In the genomic region with DNA sequence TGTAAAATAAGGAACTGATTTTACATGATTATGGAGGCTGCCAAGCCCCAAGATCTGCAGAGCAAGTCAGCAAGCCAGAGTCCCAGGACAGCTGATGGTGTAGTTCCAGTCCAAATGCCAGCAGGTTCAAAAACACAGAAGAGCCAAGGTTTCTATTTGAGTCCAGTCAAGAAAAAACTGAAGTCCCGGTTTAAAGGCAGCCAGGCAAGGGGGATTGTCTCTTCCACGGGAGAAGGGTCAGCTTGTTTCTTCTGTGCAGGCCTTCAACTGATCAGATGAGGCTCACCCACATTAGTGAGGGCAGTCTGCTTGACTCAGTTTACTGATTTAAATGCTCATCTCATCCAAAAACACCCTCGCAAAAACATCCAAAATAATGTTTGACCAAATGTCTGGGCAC, we compare ENCODE assay signal across 15 cellular contexts.
DNase-seq lines count a peak whose midpoint lies in the region; ATAC-seq and TF ChIP-seq lines count a peak whose summit lies in the region.
"Had no signal": no experiment of that assay in that cellular context is flagged by ENCODE, and none has a peak within 500 bp of the region (broad histone marks: within the 10 kb centered on the region; RNA-seq: fewer than 3 reads in every experiment).

No MANE protein-coding gene starts in this region.

- no peaks in the 10 kb centered on the region for H3K27me3 ChIP-seq in endodermal cell (ENCODE audit: control insufficient read depth, insufficient read depth, low read length, poor library complexity, severe bottlenecking)
- no peaks in the 10 kb centered on the region for H3K27me3 ChIP-seq in upper lobe of left lung
- H3K27me3 ChIP-seq: BLaER1 had no signal

- H3K4me1 ChIP-seq in endodermal cell (ENCODE audit: control insufficient read depth, insufficient read depth, low read length) (no peaks in the 10 kb centered on the region), upper lobe of left lung (no peaks in the 10 kb centered on the region)
- H3K4me1 ChIP-seq: BLaER1, Caco-2, HAP-1 had no signal

- H3K36me3 ChIP-seq in endodermal cell (ENCODE audit: control insufficient read depth, insufficient read depth, low read length) (no peaks in the 10 kb centered on the region), upper lobe of left lung (no peaks in the 10 kb centered on the region)
- H3K36me3 ChIP-seq: BLaER1, HAP-1 had no signal

- TF ChIP-seq POLR2A in upper lobe of left lung (IDR thresholded peaks at IDR 0.05) = no peak

- no peaks in the 10 kb centered on the region for H3K4me1 Mint-ChIP-seq in activated CD8-positive, alpha-beta memory T cell treated with anti-CD3 and anti-CD28 coated beads, Interleukin-2, amount 10 ng/mL, durations not matched to agents 7 days and 5 days
- peaks cover 5% of the 10 kb centered on the region for H3K4me1 Mint-ChIP-seq in endodermal cell

- TF ChIP-seq CTCF in endodermal cell (conservative IDR thresholded peaks at IDR 0.05) (no peak), upper lobe of left lung (IDR thresholded peaks at IDR 0.05) (no peak)

- no peak overlapping the region for H3K4me3 Mint-ChIP-seq in activated CD8-positive, alpha-beta memory T cell treated with anti-CD3 and anti-CD28 coated beads, Interleukin-2, amount 10 ng/mL, durations not matched to agents 7 days and 5 days
- no peak overlapping the region for H3K4me3 Mint-ChIP-seq in endodermal cell
- H3K4me3 Mint-ChIP-seq: CD8-positive, alpha-beta memory T cell; HFFc6 had no signal

- no peak overlapping the region for H3K27ac ChIP-seq in endodermal cell (ENCODE audit: low read depth, low read length)
- no peak overlapping the region for H3K27ac ChIP-seq in upper lobe of left lung
- H3K27ac ChIP-seq: BLaER1 had no signal

- DNase-seq in activated CD8-positive, alpha-beta memory T cell treated with anti-CD3 and anti-CD28 coated beads for 24 hours = peak; percentile 24
- DNase-seq in activated CD8-positive, alpha-beta memory T cell treated with anti-CD3 and anti-CD28 coated beads, Interleukin-2, amount 50 U/mL, for 4 hours = no peak
- DNase-seq in activated CD8-positive, alpha-beta memory T cell treated with anti-CD3 and anti-CD28 coated beads, Interleukin-2, amount 10 ng/mL, durations not matched to agents 7 days and 5 days = peak; percentile 2
- DNase-seq in endodermal cell (peak; percentile 17), upper lobe of left lung (no peak), retina (no peak)
- DNase-seq: 8988T; AML-193; Caco-2; CD8-positive, alpha-beta memory T cell; GOT3; HFFc6 had no signal

- H3K9me3 ChIP-seq in endodermal cell (ENCODE audit: control insufficient read depth, low read length) = no peaks in the 10 kb centered on the region
- H3K9me3 ChIP-seq in upper lobe of left lung = no peaks in the 10 kb centered on the region
- H3K9me3 ChIP-seq: Caco-2 had no signal

- H3K27me3 Mint-ChIP-seq in activated CD8-positive, alpha-beta memory T cell treated with anti-CD3 and anti-CD28 coated beads, Interleukin-2, amount 10 ng/mL, durations not matched to agents 7 days and 5 days = no peaks in the 10 kb centered on the region
- no peaks in the 10 kb centered on the region for H3K27me3 Mint-ChIP-seq in endodermal cell (ENCODE audit: insufficient read depth)
- H3K27me3 Mint-ChIP-seq: CD8-positive, alpha-beta memory T cell had no signal

- 85 to 97% methylated on average over 3 of the region's 3 CpGs for WGBS in endodermal cell (ENCODE audit: insufficient coverage in 1 of 2, insufficient read length in 1 of 2), 2 experiments
- WGBS in upper lobe of left lung, 2 donors = 88 to 89% methylated on average over 2 to 3 of the region's 3 CpGs

- CTCF ChIA-PET in activated CD8-positive, alpha-beta memory T cell treated with anti-CD3 and anti-CD28 coated beads, Interleukin-2, amount 10 ng/mL, durations not matched to agents 7 days and 5 days (lab: Charles Lee) = interaction anchor here (1.0 kb wide), 1 partner anchor 21 kb away, joined by 3 read pairs; no protein-coding TSS in a partner anchor

- H3K36me3 Mint-ChIP-seq in activated CD8-positive, alpha-beta memory T cell treated with anti-CD3 and anti-CD28 coated beads, Interleukin-2, amount 10 ng/mL, durations not matched to agents 7 days and 5 days = peaks cover 10% of the 10 kb centered on the region
- H3K36me3 Mint-ChIP-seq in endodermal cell (ENCODE audit: low read depth) = no peaks in the 10 kb centered on the region

- H3K27ac Mint-ChIP-seq in activated CD8-positive, alpha-beta memory T cell treated with anti-CD3 and anti-CD28 coated beads, Interleukin-2, amount 10 ng/mL, durations not matched to agents 7 days and 5 days = no peak overlapping the region
- H3K27ac Mint-ChIP-seq in endodermal cell = no peak overlapping the region
- H3K27ac Mint-ChIP-seq: HFFc6 had no signal

- H3K4me3 ChIP-seq in endodermal cell (ENCODE audit: low read length) (no peak overlapping the region), upper lobe of left lung (no peak overlapping the region)
- H3K4me3 ChIP-seq: BLaER1, HAP-1 had no signal

- H3K9ac ChIP-seq in endodermal cell (ENCODE audit: extremely low read depth, low read length, poor library complexity, severe bottlenecking) = no peak overlapping the region
- H3K9ac ChIP-seq: BLaER1 had no signal

- no peak for TF ChIP-seq EP300 in upper lobe of left lung (IDR thresholded peaks at IDR 0.05)

- peaks cover 13% of the 10 kb centered on the region for H3K9me3 Mint-ChIP-seq in activated CD8-positive, alpha-beta memory T cell treated with anti-CD3 and anti-CD28 coated beads, Interleukin-2, amount 10 ng/mL, durations not matched to agents 7 days and 5 days (ENCODE audit: low read depth)
- peaks cover 12% of the 10 kb centered on the region for H3K9me3 Mint-ChIP-seq in endodermal cell
- H3K9me3 Mint-ChIP-seq: HFFc6 had no signal

- ATAC-seq in activated CD8-positive, alpha-beta memory T cell treated with anti-CD3 and anti-CD28 coated beads, Interleukin-2, amount 10 ng/mL, durations not matched to agents 7 days and 5 days = no peak
- ATAC-seq in GM21360 (IDR thresholded peaks at IDR 0.05; ENCODE audit: unreplicated experiment) (no peak), upper lobe of left lung (ENCODE audit: low FRiP score in 2 of 2) (no peak)

Comparison
In these comparisons a context has a peak if more than half of its experiments do, and no peak if none do; other contexts are left out.
1. DNase-seq: peak in activated CD8-positive, alpha-beta memory T cell treated with anti-CD3 and anti-CD28 coated beads for 24 hours (single experiment), activated CD8-positive, alpha-beta memory T cell treated with anti-CD3 and anti-CD28 coated beads, Interleukin-2, amount 10 ng/mL, durations not matched to agents 7 days and 5 days (single experiment) and endodermal cell (single experiment); none in activated CD8-positive, alpha-beta memory T cell treated with anti-CD3 and anti-CD28 coated beads, Interleukin-2, amount 50 U/mL, for 4 hours (single experiment), upper lobe of left lung (0 of 2) and retina (single experiment).